In the genomic region with DNA sequence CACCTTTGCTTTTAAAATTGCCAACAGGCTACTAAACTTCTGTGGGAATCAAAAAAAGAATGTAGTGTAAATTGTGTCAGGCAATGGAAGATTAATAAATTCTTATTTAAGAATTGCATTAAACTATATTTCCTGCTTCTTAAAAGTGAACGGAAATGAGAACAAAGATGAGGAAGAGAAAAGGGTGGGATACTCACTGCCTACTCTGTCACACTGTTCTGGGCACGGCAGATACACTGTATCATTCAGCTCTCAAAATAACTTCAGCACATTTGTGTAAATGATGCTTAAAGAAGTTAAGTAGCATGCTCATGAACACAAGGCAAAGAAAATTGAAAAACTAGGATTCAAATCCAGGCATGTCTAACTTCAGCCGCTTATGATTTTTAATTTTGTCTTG, we compare ENCODE assay signal across 30 cellular contexts.
"Had no signal": no experiment of that assay in that cellular context is flagged by ENCODE, and none has a peak within 500 bp of the region (broad histone marks: within the 10 kb centered on the region; RNA-seq: fewer than 3 reads in every experiment).

No MANE protein-coding gene starts in this region.

- H3K4me3 ChIP-seq: adrenal gland, ascending aorta, body of pancreas, breast epithelium, cardiac muscle cell had no signal

- DNase-seq: activated effector memory CD4-positive, alpha-beta T cell treated with anti-CD3 and anti-CD28 coated beads, Interleukin-2, amount 50 U/mL, for 16 hours; activated effector memory CD4-positive, alpha-beta T cell treated with Interleukin-2 at 50 U/mL for 16 hours; activated gamma-delta T cell; activated gamma-delta T cell treated with Interleukin-2 at 50 U/mL for 16 hours; activated naive CD4-positive, alpha-beta T cell; activated naive CD4-positive, alpha-beta T cell treated with anti-CD3 and anti-CD28 coated beads for 36 hours; activated naive CD4-positive, alpha-beta T cell treated with anti-CD3 and anti-CD28 coated beads, Interleukin-2, amount 10 ng/mL, durations not matched to agents 7 days and 5 days; activated naive CD4-positive, alpha-beta T cell treated with anti-CD3 and anti-CD28 coated beads, Interleukin-2, amount 50 U/mL, for 16 hours; activated naive CD4-positive, alpha-beta T cell treated with Interleukin-2 at 50 U/mL for 16 hours; activated naive CD8-positive, alpha-beta T cell treated with anti-CD3 and anti-CD28 coated beads for 36 hours; activated naive CD8-positive, alpha-beta T cell treated with anti-CD3 and anti-CD28 coated beads, Interleukin-2, amount 10 ng/mL, durations not matched to agents 7 days and 5 days; activated naive CD8-positive, alpha-beta T cell treated with anti-CD3 and anti-CD28 coated beads, Interleukin-2, amount 50 U/mL, for 24 hours; activated T-cell treated with anti-CD3 and anti-CD28 coated beads, Interleukin-2, amount 50 U/mL, for 1 hour; activated T-cell treated with anti-CD3 and anti-CD28 coated beads, Interleukin-2, amount 50 U/mL, for 24 hours; activated T-cell treated with anti-CD3 and anti-CD28 coated beads, Interleukin-2, amount 50 U/mL, for 4 hours; activated T-cell treated with anti-CD3 and anti-CD28 coated beads, Interleukin-2, amount 50 U/mL, for 48 hours; activated T-cell treated with anti-CD3 and anti-CD28 coated beads, Interleukin-2, amount 50 U/mL, for 72 hours; adrenal gland; amniotic stem cell; amygdala; anterior cingulate cortex; aorta; body of pancreas; brain microvascular endothelial cell; caudate nucleus; central memory CD4-positive, alpha-beta T cell; cerebellar nuclear complex had no signal

- H3K4me1 ChIP-seq: adrenal gland, ascending aorta, body of pancreas, breast epithelium had no signal

- H3K27ac ChIP-seq: adrenal gland, ascending aorta, body of pancreas, brain microvascular endothelial cell, breast epithelium, cardiac muscle cell had no signal

- H3K36me3 ChIP-seq: adrenal gland, ascending aorta, brain microvascular endothelial cell, breast epithelium, cardiac muscle cell had no signal

- H3K27me3 ChIP-seq: adrenal gland, ascending aorta, body of pancreas, brain microvascular endothelial cell, breast epithelium, cardiac muscle cell had no signal

- H3K9me3 ChIP-seq: adrenal gland, ascending aorta, body of pancreas, breast epithelium had no signal
